In the genomic region with DNA sequence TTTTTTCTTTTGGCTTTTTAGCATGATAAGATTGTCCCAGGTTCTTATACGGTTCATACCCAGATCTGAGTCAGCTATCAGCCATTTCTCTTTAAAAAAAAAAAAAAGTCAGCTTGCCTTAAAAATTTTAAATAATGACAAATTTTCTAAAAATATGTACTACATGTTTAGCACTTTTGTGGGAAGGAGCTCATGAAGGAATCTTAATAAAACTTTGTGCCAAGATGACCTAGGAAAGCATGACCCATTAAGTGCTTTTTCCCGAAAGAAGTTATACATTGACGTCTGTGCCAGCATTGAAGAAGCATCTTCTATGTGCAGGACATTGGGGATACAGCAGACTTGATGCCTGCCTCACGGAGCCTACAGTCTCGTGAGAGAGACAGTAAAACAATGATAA, we compare ENCODE assay signal across 21 cellular contexts. TPM values are rescaled to one million over a fixed set of nuclear protein-coding genes. Genes with fewer than 3 reads are reported as not detected.
DNase-seq lines count a peak whose midpoint lies in the region; ATAC-seq and TF ChIP-seq lines count a peak whose summit lies in the region.
"Had no signal": no experiment of that assay in that cellular context is flagged by ENCODE, and none has a peak within 500 bp of the region (broad histone marks: within the 10 kb centered on the region; RNA-seq: fewer than 3 reads in every experiment).

No MANE protein-coding gene starts in this region.

- H3K4me2 ChIP-seq in fibroblast of lung (ENCODE audit: extremely low read depth, insufficient read depth, low read length) = no peak overlapping the region

- peak; percentile 26 for ATAC-seq in thoracic aorta (ENCODE audit: insufficient number of reproducible peaks, low FRiP score, low read depth)
- ATAC-seq: Panc1 had no signal

- peaks cover 42% of the 10 kb centered on the region for H3K4me1 Mint-ChIP-seq in HFFc6 (ENCODE audit: low read depth)

- H3K27ac ChIP-seq in fibroblast of lung (ENCODE audit: insufficient read depth, low read length) = no peak overlapping the region
- H3K27ac ChIP-seq in thoracic aorta = peak overlapping the region; percentile 41 to 57
- H3K27ac ChIP-seq: RWPE1 had no signal

- H3K27me3 ChIP-seq in fibroblast of lung (ENCODE audit: control insufficient read depth, insufficient read depth, low read length) (no peaks in the 10 kb centered on the region), thoracic aorta (replicated peaks; ENCODE audit: insufficient read depth) (no peaks in the 10 kb centered on the region)
- H3K27me3 ChIP-seq: MG63 had no signal

- H3K27ac Mint-ChIP-seq in HFFc6 = peak overlapping the region; percentile 60
- H3K27ac Mint-ChIP-seq: CD4-positive, alpha-beta memory T cell had no signal

- H3K9me3 Mint-ChIP-seq in HFFc6 = no peaks in the 10 kb centered on the region
- H3K9me3 Mint-ChIP-seq: CD4-positive, alpha-beta memory T cell had no signal

- no peaks in the 10 kb centered on the region for H3K36me3 Mint-ChIP-seq in HFFc6 (ENCODE audit: low read depth)
- H3K36me3 Mint-ChIP-seq: CD4-positive, alpha-beta memory T cell had no signal

- H3K79me2 ChIP-seq in fibroblast of lung (ENCODE audit: control insufficient read depth, insufficient read depth, low read length) = peaks cover under 1% of the 10 kb centered on the region

- peak; percentile 29 for DNase-seq in AG10803 (ENCODE audit: low read depth)
- DNase-seq in HFFc6 = peak; percentile 15
- DNase-seq in fibroblast of lung (ENCODE audit: low read depth in 2 of 2) = peak in 1 of 2 donors; percentile 22
- no peak for DNase-seq in thoracic aorta (ENCODE audit: low spot score)
- DNase-seq in D341Med (ENCODE audit: low spot score) = no peak
- no peak for DNase-seq in NCI-H2107 (lab: John Stamatoyannopoulos, UW)
- DNase-seq in NCI-H128 (lab: John Stamatoyannopoulos, UW; ENCODE audit: unreplicated experiment) = no peak
- DNase-seq: C1 segment of cervical spinal cord; CD4-positive, alpha-beta memory T cell; COR-L47; DMS79; GF-D8; KG1; MG63; NCI-H1105 treated with DMSO at 0.1 percent for 48 hours; NCI-H2029; NCI-H2227 treated with DMSO at 0.1 percent for 48 hours; NCI-H69; SHP77 had no signal

- H4K20me1 ChIP-seq in fibroblast of lung (ENCODE audit: control insufficient read depth, extremely low read depth, insufficient read depth, low read length) = no peaks in the 10 kb centered on the region

- H2AFZ ChIP-seq in fibroblast of lung (ENCODE audit: low read length) = peak overlapping the region; percentile 1

- H3K9me3 ChIP-seq in fibroblast of lung (ENCODE audit: control insufficient read depth, insufficient read depth, low read depth, low read length) (no peaks in the 10 kb centered on the region), thoracic aorta (no peaks in the 10 kb centered on the region)
- H3K9me3 ChIP-seq: MG63 had no signal

- no peak overlapping the region for H3K4me3 ChIP-seq in AG10803 (ENCODE audit: low read length)
- H3K4me3 ChIP-seq in fibroblast of lung (replicated peaks in 1 of 4; ENCODE audit: control extremely low read depth in 1 of 4, insufficient read depth in 1 of 4, low read depth in 3 of 4, low read length in 4 of 4) = no peak overlapping the region
- no peak overlapping the region for H3K4me3 ChIP-seq in thoracic aorta
- H3K4me3 ChIP-seq: MG63 had no signal

- TF ChIP-seq CTCF in AG10803 (conservative IDR thresholded peaks at IDR 0.05; ENCODE audit: low read length) (no peak), HFFc6 (IDR thresholded peaks at IDR 0.05) (no peak), fibroblast of lung (conservative IDR thresholded peaks at IDR 0.05 in 1 of 2, IDR thresholded peaks at IDR 0.05 in 1 of 2; ENCODE audit: low read depth in 1 of 2, low read length in 2 of 2) (no peak), thoracic aorta (IDR thresholded peaks at IDR 0.05) (no peak)

- H3K9ac ChIP-seq in fibroblast of lung (ENCODE audit: insufficient read depth, low read length) = no peak overlapping the region

- peak overlapping the region; percentile 11; the same call in 1 of the 2 replicates for H3K4me3 Mint-ChIP-seq in HFFc6
- H3K4me3 Mint-ChIP-seq: CD4-positive, alpha-beta memory T cell had no signal

- H3K27me3 Mint-ChIP-seq in HFFc6 (ENCODE audit: insufficient read depth) = no peaks in the 10 kb centered on the region; the same call in 1 of the 2 replicates
- H3K27me3 Mint-ChIP-seq: CD4-positive, alpha-beta memory T cell had no signal

- H3K4me1 ChIP-seq in fibroblast of lung (ENCODE audit: control insufficient read depth, extremely low read depth, insufficient read depth, low read length) = no peaks in the 10 kb centered on the region
- peaks cover 8 to 17% of the 10 kb centered on the region in 2 donors for H3K4me1 ChIP-seq in thoracic aorta (ENCODE audit: control insufficient read depth in 1 of 2, low read depth in 2 of 2)

- H3K36me3 ChIP-seq in fibroblast of lung (ENCODE audit: control insufficient read depth, insufficient read depth, low read length) = no peaks in the 10 kb centered on the region
- H3K36me3 ChIP-seq in thoracic aorta = no peaks in the 10 kb centered on the region
- H3K36me3 ChIP-seq: MG63 had no signal

RNA-seq across cellular contexts. Expression of gene RBMS1, which starts 4.5 kb away (rescaled TPM):
- 100 to 1,000 TPM in 3 of 6 experiments, 10 to 100 TPM in 3; 88.7 to 111 (median 96.1) TPM for total RNA-seq in HFFc6 (2021; fragmentation: NEBNext Ultra II Directional; extraction: Animal tissue kit (Norgen Biotek cat#: 25700))
- total RNA-seq in fibroblast of lung (76.8 and 77.3 TPM in 2 replicates), thoracic aorta (100 to 1,000 TPM in 1 of 2 donors, 10 to 100 TPM in 1; 98.7 to 179 TPM)
- 146 and 152 TPM in 2 replicates for polyA plus RNA-seq in fibroblast of lung
- polyA plus RNA-seq in fibroblast of lung (2012) = 61.8 and 72.9 TPM in 2 replicates
- 42.3 and 48.2 TPM in 2 replicates for polyA minus RNA-seq in fibroblast of lung (ENCODE audit: low replicate concordance)

Comparison
In these comparisons a context has a peak if more than half of its experiments do, and no peak if none do; other contexts are left out.
1. DNase-seq: peak in AG10803 (single experiment) and HFFc6 (single experiment); none in thoracic aorta (single experiment), D341Med (single experiment), NCI-H2107 (single experiment) and NCI-H128 (single experiment).